ENCODE assay signal across 10 cellular contexts in the genomic region with DNA sequence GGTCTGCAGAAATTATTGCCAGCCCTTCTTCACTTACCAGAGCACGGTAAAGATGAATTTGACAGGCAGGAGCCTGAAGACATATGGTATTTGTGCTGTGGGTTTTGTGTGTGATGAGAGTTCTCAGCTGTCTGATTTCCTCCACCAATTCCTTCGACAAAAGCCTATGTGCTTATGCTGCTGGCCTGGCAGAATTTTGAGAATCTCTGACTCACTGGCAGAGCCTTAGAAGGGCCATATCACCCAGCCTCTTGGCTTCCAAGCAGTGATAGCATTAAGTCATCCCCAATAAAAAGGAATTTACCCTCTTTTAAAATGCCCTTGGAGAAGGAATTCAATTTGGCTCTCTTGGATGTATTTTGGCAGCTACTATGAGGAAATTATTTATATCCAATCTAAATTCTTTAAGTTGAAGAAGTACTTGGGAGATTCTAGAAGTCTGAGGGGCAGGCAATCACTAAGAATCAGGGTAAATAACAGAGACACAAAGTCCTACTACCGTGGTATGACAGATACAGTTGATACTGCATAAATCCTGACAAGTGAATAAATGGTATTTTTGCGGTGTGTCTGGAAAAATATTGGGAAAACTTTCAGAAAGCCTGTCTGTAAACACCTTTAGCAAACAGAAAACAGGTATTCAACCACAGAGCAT.
DNase-seq lines count a peak whose midpoint lies in the region; ATAC-seq and TF ChIP-seq lines count a peak whose summit lies in the region.
"Had no signal": no experiment of that assay in that cellular context is flagged by ENCODE, and none has a peak within 500 bp of the region (broad histone marks: within the 10 kb centered on the region; RNA-seq: fewer than 3 reads in every experiment).

No MANE protein-coding gene starts in this region.

- DNase-seq in DMS 273 (lab: John Stamatoyannopoulos, UW; ENCODE audit: unreplicated experiment): peak; percentile 52
- no peak for DNase-seq in DMS 273 treated with DMSO at 0.1 percent for 48 hours (lab: John Stamatoyannopoulos, UW)
- peak; percentile 43 for DNase-seq in RPMI7951 (ENCODE audit: low read depth)
- peak; percentile 58 for DNase-seq in fibroblast of gingiva (ENCODE audit: low read depth)
- DNase-seq in stimulated activated naive B cell treated with anti-CD40 and anti-IgM and Interleukin-4, amounts not matched to agents 10 μg/mL and 1 μg/mL and 100 μg/mL, for 72 hours: no peak
- no peak for DNase-seq in activated T-helper 2 cell treated with anti-CD3 and anti-CD28 coated beads, Interferon-gamma antibody, Interleukin-2, Interleukin-4, amounts not matched to agents 10 μg/mL and 5 μg/mL and 100 μg/mL, durations not matched to agents 14 hours and 24 hours and 36 hours (ENCODE audit: low spot score)
- no peak for DNase-seq in endothelial cell (ENCODE audit: low spot score)
- DNase-seq in stimulated activated CD4-positive, alpha-beta T cell treated with anti-CD3 and anti-CD28 coated beads, Interleukin-15, amount 100 ng/mL, for 24 hours: no peak
- DNase-seq: 8988T, NCI-H1105 had no signal

- TF ChIP-seq CTCF in endothelial cell (IDR thresholded peaks at IDR 0.05; ENCODE audit: unreplicated experiment): no peak

- no peak for ATAC-seq in stimulated activated naive B cell treated with anti-CD40 and anti-IgM and Interleukin-4, amounts not matched to agents 10 μg/mL and 1 μg/mL and 100 μg/mL, for 72 hours (replicated peaks)

- H3K36me3 Mint-ChIP-seq in stimulated activated naive B cell treated with anti-CD40 and anti-IgM and Interleukin-4, amounts not matched to agents 10 μg/mL and 1 μg/mL and 100 μg/mL, for 72 hours: peaks cover 19 to 56% of the 10 kb centered on the region in 2 donors
- peaks cover 8% of the 10 kb centered on the region for H3K36me3 Mint-ChIP-seq in activated T-helper 2 cell treated with anti-CD3 and anti-CD28 coated beads, Interferon-gamma antibody, Interleukin-2, Interleukin-4, amounts not matched to agents 10 μg/mL and 5 μg/mL and 100 μg/mL, durations not matched to agents 14 hours and 24 hours and 36 hours (ENCODE audit: low read depth)
- peaks cover 1% of the 10 kb centered on the region for H3K36me3 Mint-ChIP-seq in endothelial cell (ENCODE audit: low read depth, unreplicated experiment)

- intact Hi-C loops in activated T-helper 2 cell treated with anti-CD3 and anti-CD28 coated beads, Interferon-gamma antibody, Interleukin-2, Interleukin-4, amounts not matched to agents 10 μg/mL and 5 μg/mL and 100 μg/mL, durations not matched to agents 14 hours and 24 hours and 36 hours (cut with micrococcal nuclease): no loop called here

- H3K9me3 Mint-ChIP-seq in stimulated activated naive B cell treated with anti-CD40 and anti-IgM and Interleukin-4, amounts not matched to agents 10 μg/mL and 1 μg/mL and 100 μg/mL, for 72 hours: no peaks in the 10 kb centered on the region
- no peaks in the 10 kb centered on the region for H3K9me3 Mint-ChIP-seq in activated T-helper 2 cell treated with anti-CD3 and anti-CD28 coated beads, Interferon-gamma antibody, Interleukin-2, Interleukin-4, amounts not matched to agents 10 μg/mL and 5 μg/mL and 100 μg/mL, durations not matched to agents 14 hours and 24 hours and 36 hours
- H3K9me3 Mint-ChIP-seq in endothelial cell (ENCODE audit: unreplicated experiment): no peaks in the 10 kb centered on the region

- peaks cover 8 to 17% of the 10 kb centered on the region in 2 donors for H3K4me1 Mint-ChIP-seq in stimulated activated naive B cell treated with anti-CD40 and anti-IgM and Interleukin-4, amounts not matched to agents 10 μg/mL and 1 μg/mL and 100 μg/mL, for 72 hours
- peaks cover 18% of the 10 kb centered on the region for H3K4me1 Mint-ChIP-seq in activated T-helper 2 cell treated with anti-CD3 and anti-CD28 coated beads, Interferon-gamma antibody, Interleukin-2, Interleukin-4, amounts not matched to agents 10 μg/mL and 5 μg/mL and 100 μg/mL, durations not matched to agents 14 hours and 24 hours and 36 hours (ENCODE audit: low read depth)
- peaks cover 40% of the 10 kb centered on the region for H3K4me1 Mint-ChIP-seq in endothelial cell (ENCODE audit: unreplicated experiment)

- no peak overlapping the region for H3K4me3 Mint-ChIP-seq in stimulated activated naive B cell treated with anti-CD40 and anti-IgM and Interleukin-4, amounts not matched to agents 10 μg/mL and 1 μg/mL and 100 μg/mL, for 72 hours
- no peak overlapping the region for H3K4me3 Mint-ChIP-seq in activated T-helper 2 cell treated with anti-CD3 and anti-CD28 coated beads, Interferon-gamma antibody, Interleukin-2, Interleukin-4, amounts not matched to agents 10 μg/mL and 5 μg/mL and 100 μg/mL, durations not matched to agents 14 hours and 24 hours and 36 hours (ENCODE audit: low read depth)
- no peak overlapping the region for H3K4me3 Mint-ChIP-seq in endothelial cell (ENCODE audit: unreplicated experiment)

- no peaks in the 10 kb centered on the region for H3K27me3 Mint-ChIP-seq in stimulated activated naive B cell treated with anti-CD40 and anti-IgM and Interleukin-4, amounts not matched to agents 10 μg/mL and 1 μg/mL and 100 μg/mL, for 72 hours
- H3K27me3 Mint-ChIP-seq in activated T-helper 2 cell treated with anti-CD3 and anti-CD28 coated beads, Interferon-gamma antibody, Interleukin-2, Interleukin-4, amounts not matched to agents 10 μg/mL and 5 μg/mL and 100 μg/mL, durations not matched to agents 14 hours and 24 hours and 36 hours (ENCODE audit: low read depth): no peaks in the 10 kb centered on the region
- H3K27me3 Mint-ChIP-seq in endothelial cell (ENCODE audit: unreplicated experiment): peaks cover 8% of the 10 kb centered on the region

- H3K27ac Mint-ChIP-seq in stimulated activated naive B cell treated with anti-CD40 and anti-IgM and Interleukin-4, amounts not matched to agents 10 μg/mL and 1 μg/mL and 100 μg/mL, for 72 hours: peak overlapping the region; percentile 3
- H3K27ac Mint-ChIP-seq in activated T-helper 2 cell treated with anti-CD3 and anti-CD28 coated beads, Interferon-gamma antibody, Interleukin-2, Interleukin-4, amounts not matched to agents 10 μg/mL and 5 μg/mL and 100 μg/mL, durations not matched to agents 14 hours and 24 hours and 36 hours: no peak overlapping the region
- no peak overlapping the region for H3K27ac Mint-ChIP-seq in endothelial cell (ENCODE audit: unreplicated experiment)

Comparison
In these comparisons a context has a peak if more than half of its experiments do, and no peak if none do; other contexts are left out.
1. DNase-seq: peak in DMS 273 (single experiment), RPMI7951 (single experiment) and fibroblast of gingiva (single experiment); none in DMS 273 treated with DMSO at 0.1 percent for 48 hours (single experiment), stimulated activated naive B cell treated with anti-CD40 and anti-IgM and Interleukin-4, amounts not matched to agents 10 μg/mL and 1 μg/mL and 100 μg/mL, for 72 hours (single experiment), activated T-helper 2 cell treated with anti-CD3 and anti-CD28 coated beads, Interferon-gamma antibody, Interleukin-2, Interleukin-4, amounts not matched to agents 10 μg/mL and 5 μg/mL and 100 μg/mL, durations not matched to agents 14 hours and 24 hours and 36 hours (single experiment), endothelial cell (single experiment) and stimulated activated CD4-positive, alpha-beta T cell treated with anti-CD3 and anti-CD28 coated beads, Interleukin-15, amount 100 ng/mL, for 24 hours (single experiment).